In genomic region chr1:164770149-164770529, GRCh38 we compare ENCODE assay signal across 22 cellular contexts.
A peak's percentile ranks its signal among the peaks of the same experiment; 100 is the strongest.
DNase-seq lines count a peak whose midpoint lies in the region; ATAC-seq and TF ChIP-seq lines count a peak whose summit lies in the region.
"Had no signal": no experiment of that assay in that cellular context is flagged by ENCODE, and none has a peak within 500 bp of the region (broad histone marks: within the 10 kb centered on the region; RNA-seq: fewer than 3 reads in every experiment).

No MANE protein-coding gene starts in this region.

- H3K14ac ChIP-seq in mesenchymal stem cell (ENCODE audit: low read length in 2 of 2), result no peak overlapping the region

- CTCF ChIA-PET in WTC11 (lab: Charles Lee), result interaction anchor here (1.1 kb wide), 1 partner anchor 18 kb away, joined by 3 read pairs; no protein-coding TSS in a partner anchor

- no peak for ATAC-seq in WTC11
- no peak for ATAC-seq in GM21367 (IDR thresholded peaks at IDR 0.05; ENCODE audit: unreplicated experiment)
- ATAC-seq in mucosa of descending colon, result no peak
- ATAC-seq in upper lobe of left lung (ENCODE audit: low FRiP score in 2 of 2), result no peak
- ATAC-seq: activated T-cell treated with anti-CD3 and anti-CD28 coated beads, Interleukin-2, amount 50 U/mL, for 4 hours; psoas muscle had no signal

- peaks cover 5% of the 10 kb centered on the region for H3K36me3 Mint-ChIP-seq in WTC11

- H3K9ac ChIP-seq in Karpas-422 (ENCODE audit: low read length), result no peak overlapping the region
- no peak overlapping the region for H3K9ac ChIP-seq in mesenchymal stem cell (ENCODE audit: low read length)

- WGBS in mesenchymal stem cell, result 90% methylated on average over 2 of the region's 2 CpGs
- WGBS in stomach, 5 donors, result 89 to 98% (median 90%) methylated on average over 2 of the region's 2 CpGs
- 79 to 86% methylated on average over 2 of the region's 2 CpGs for WGBS in upper lobe of left lung, 2 donors

- no peaks in the 10 kb centered on the region for H3K9me3 ChIP-seq in Karpas-422 (ENCODE audit: low read length)
- H3K9me3 ChIP-seq in mesenchymal stem cell (ENCODE audit: control insufficient read depth, low read length), result no peaks in the 10 kb centered on the region
- H3K9me3 ChIP-seq in stomach, result no peaks in the 10 kb centered on the region
- no peaks in the 10 kb centered on the region for H3K9me3 ChIP-seq in mucosa of descending colon
- no peaks in the 10 kb centered on the region for H3K9me3 ChIP-seq in upper lobe of left lung
- H3K9me3 ChIP-seq: psoas muscle had no signal

- peak overlapping the region; percentile 39 for H4K8ac ChIP-seq in mesenchymal stem cell (ENCODE audit: low read length)

- H3K79me2 ChIP-seq in Karpas-422 (ENCODE audit: low read length), result no peaks in the 10 kb centered on the region

- no peak overlapping the region for H2AFZ ChIP-seq in Karpas-422 (ENCODE audit: low read length)
- no peak overlapping the region for H2AFZ ChIP-seq in mesenchymal stem cell (ENCODE audit: low read depth, low read length)

- peak; percentile 17 for DNase-seq in Karpas-422
- no peak for DNase-seq in WTC11 (ENCODE audit: low spot score)
- no peak for DNase-seq in mesenchymal stem cell
- DNase-seq in stomach, result no peak
- no peak for DNase-seq in mucosa of descending colon
- DNase-seq in NOMO-1 treated with DMSO at 0.1 percent for 48 hours (lab: John Stamatoyannopoulos, UW; ENCODE audit: unreplicated experiment), result no peak
- no peak for DNase-seq in upper lobe of left lung
- DNase-seq: activated CD4-positive, alpha-beta T cell treated with anti-CD3 and anti-CD28 coated beads, Interleukin-2, amount 10 ng/mL, durations not matched to agents 24 days and 14 days; activated naive CD4-positive, alpha-beta T cell; activated T-cell treated with anti-CD3 and anti-CD28 coated beads, Interleukin-2, amount 50 U/mL, for 4 hours; brain microvascular endothelial cell; effector CD8-positive, alpha-beta T cell; KG1; NCI-H1417 treated with DMSO at 0.1 percent for 48 hours; NCI-H446 treated with DMSO at 0.1 percent for 48 hours; NCI-H82; psoas muscle; Right ventricle myocardium superior; stimulated activated naive CD4-positive, alpha-beta T cell treated with Interleukin-2 at 50 U/mL for 16 hours; T-helper 2 cell had no signal

- H3K36me3 ChIP-seq in Karpas-422 (ENCODE audit: insufficient read depth, low read length) (no peaks in the 10 kb centered on the region), mesenchymal stem cell (ENCODE audit: control insufficient read depth in 1 of 2, insufficient read depth in 2 of 2, low read depth in 1 of 2, low read length in 2 of 2) (no peaks in the 10 kb centered on the region), stomach (no peaks in the 10 kb centered on the region), mucosa of descending colon (ENCODE audit: low read depth) (no peaks in the 10 kb centered on the region), upper lobe of left lung (no peaks in the 10 kb centered on the region)
- H3K36me3 ChIP-seq: brain microvascular endothelial cell had no signal

- H3K27ac Mint-ChIP-seq in WTC11, result peak overlapping the region; percentile 3; the same call in 1 of the 2 replicates
- H3K27ac Mint-ChIP-seq: activated CD4-positive, alpha-beta T cell treated with anti-CD3 and anti-CD28 coated beads, Interleukin-2, amount 10 ng/mL, durations not matched to agents 24 days and 14 days had no signal

- no peak for TF ChIP-seq POLR2A in stomach (IDR thresholded peaks at IDR 0.05)
- TF ChIP-seq POLR2A in upper lobe of left lung (IDR thresholded peaks at IDR 0.05), result no peak

- TF ChIP-seq EP300 in stomach (IDR thresholded peaks at IDR 0.05) (no peak), upper lobe of left lung (IDR thresholded peaks at IDR 0.05) (no peak)

- no peaks in the 10 kb centered on the region for H4K20me1 ChIP-seq in Karpas-422 (ENCODE audit: insufficient read depth, low read depth, low read length)

- POLR2A ChIA-PET in WTC11 (lab: Charles Lee), result no interaction called here

- H3K4me2 ChIP-seq in Karpas-422 (ENCODE audit: low read depth, low read length, poor library complexity, severe bottlenecking) (no peak overlapping the region), mesenchymal stem cell (ENCODE audit: low read length, poor library complexity, severe bottlenecking) (no peak overlapping the region)

- intact Hi-C loops in stomach (cut with DNase I; ENCODE audit: low total_unique reads) (no loop called here), mucosa of descending colon (cut with DNase I, micrococcal nuclease) (no loop called here)

- peaks cover 60% of the 10 kb centered on the region for H3K4me1 Mint-ChIP-seq in WTC11
- H3K4me1 Mint-ChIP-seq: activated CD4-positive, alpha-beta T cell treated with anti-CD3 and anti-CD28 coated beads, Interleukin-2, amount 10 ng/mL, durations not matched to agents 24 days and 14 days had no signal

- no peak overlapping the region for H3K23ac ChIP-seq in mesenchymal stem cell (ENCODE audit: low read length in 2 of 2)

- no peak overlapping the region for H4K91ac ChIP-seq in mesenchymal stem cell (ENCODE audit: low read length)

- no peak overlapping the region for H2BK5ac ChIP-seq in mesenchymal stem cell (ENCODE audit: low read depth, low read length, poor library complexity, severe bottlenecking)

- H3K4me1 ChIP-seq in Karpas-422 (ENCODE audit: low read length), result no peaks in the 10 kb centered on the region
- peaks cover 19% of the 10 kb centered on the region for H3K4me1 ChIP-seq in mesenchymal stem cell (ENCODE audit: control insufficient read depth, insufficient read depth, low read depth, low read length)
- peaks cover 43 to 86% (median 65%) of the 10 kb centered on the region in 4 donors for H3K4me1 ChIP-seq in stomach
- H3K4me1 ChIP-seq in mucosa of descending colon (ENCODE audit: low read depth), result peaks cover 22% of the 10 kb centered on the region
- H3K4me1 ChIP-seq in upper lobe of left lung, result peaks cover 26 to 40% (median 32%) of the 10 kb centered on the region in 4 donors

- H2BK12ac ChIP-seq in mesenchymal stem cell (ENCODE audit: low read length in 2 of 2), result peak overlapping the region; percentile 81 to 96

- H3K27me3 ChIP-seq in Karpas-422 (ENCODE audit: low read length) (no peaks in the 10 kb centered on the region), mesenchymal stem cell (ENCODE audit: control insufficient read depth in 1 of 2, insufficient read depth in 1 of 2, low read length in 2 of 2) (no peaks in the 10 kb centered on the region), stomach (no peaks in the 10 kb centered on the region), upper lobe of left lung (no peaks in the 10 kb centered on the region)
- H3K27me3 ChIP-seq: brain microvascular endothelial cell had no signal

- H3K27ac ChIP-seq in Karpas-422 (ENCODE audit: low read length) (no peak overlapping the region), mesenchymal stem cell (ENCODE audit: low read length, poor library complexity, severe bottlenecking) (no peak overlapping the region), stomach (peak overlapping the region in 3 of 5 donors; percentile 14 to 78 (median 28)), upper lobe of left lung (no peak overlapping the region)
- H3K27ac ChIP-seq: VCaP had no signal

- peak overlapping the region; percentile 98 for H2AK5ac ChIP-seq in mesenchymal stem cell (ENCODE audit: low read length, severe bottlenecking)

- H2BK15ac ChIP-seq in mesenchymal stem cell (ENCODE audit: low read depth, poor library complexity, severe bottlenecking), result no peak overlapping the region

- H3K4ac ChIP-seq in mesenchymal stem cell (ENCODE audit: low read depth in 1 of 2, low read length in 2 of 2), result peak overlapping the region; percentile 67 to 85

- TF ChIP-seq CTCF in WTC11 (IDR thresholded peaks at IDR 0.05), result no peak
- TF ChIP-seq CTCF in stomach (IDR thresholded peaks at IDR 0.05), result no peak
- no peak for TF ChIP-seq CTCF in mucosa of descending colon (IDR thresholded peaks at IDR 0.05)
- no peak for TF ChIP-seq CTCF in upper lobe of left lung (IDR thresholded peaks at IDR 0.05)

- peaks cover 7% of the 10 kb centered on the region for H3K79me1 ChIP-seq in mesenchymal stem cell (replicated peaks; ENCODE audit: low read length, poor library complexity, severe bottlenecking)

- no peaks in the 10 kb centered on the region for H3K9me2 ChIP-seq in Karpas-422 (replicated peaks; ENCODE audit: insufficient read depth, low read length)

- H3K27me3 Mint-ChIP-seq in WTC11 (ENCODE audit: low read depth), result no peaks in the 10 kb centered on the region
- H3K27me3 Mint-ChIP-seq: activated CD4-positive, alpha-beta T cell treated with anti-CD3 and anti-CD28 coated beads, Interleukin-2, amount 10 ng/mL, durations not matched to agents 24 days and 14 days had no signal

- H3K4me3 ChIP-seq in Karpas-422 (ENCODE audit: low read length), result no peak overlapping the region
- H3K4me3 ChIP-seq in mesenchymal stem cell (ENCODE audit: insufficient read depth in 1 of 2, low read depth in 1 of 2, low read length in 2 of 2), result no peak overlapping the region
- no peak overlapping the region for H3K4me3 ChIP-seq in stomach
- no peak overlapping the region for H3K4me3 ChIP-seq in mucosa of descending colon
- H3K4me3 ChIP-seq in upper lobe of left lung, result no peak overlapping the region
- H3K4me3 ChIP-seq: psoas muscle had no signal

- peak overlapping the region in 1 of 2 experiments; percentile 63 for H3K18ac ChIP-seq in mesenchymal stem cell (ENCODE audit: low read depth in 1 of 2, low read length in 2 of 2)

- no peak overlapping the region for H3K4me3 Mint-ChIP-seq in WTC11
- H3K4me3 Mint-ChIP-seq: activated CD4-positive, alpha-beta T cell treated with anti-CD3 and anti-CD28 coated beads, Interleukin-2, amount 10 ng/mL, durations not matched to agents 24 days and 14 days; activated T-cell treated with anti-CD3 and anti-CD28 coated beads, Interleukin-2, amount 50 U/mL, for 4 hours had no signal

- no peaks in the 10 kb centered on the region for H3K9me3 Mint-ChIP-seq in WTC11
- H3K9me3 Mint-ChIP-seq: activated CD4-positive, alpha-beta T cell treated with anti-CD3 and anti-CD28 coated beads, Interleukin-2, amount 10 ng/mL, durations not matched to agents 24 days and 14 days; activated T-cell treated with anti-CD3 and anti-CD28 coated beads, Interleukin-2, amount 50 U/mL, for 4 hours had no signal

- no peak overlapping the region for H2BK120ac ChIP-seq in mesenchymal stem cell (ENCODE audit: low read depth, low read length)

Comparison
In these comparisons a context has a peak if more than half of its experiments do, and no peak if none do; other contexts are left out.
1. H3K27ac ChIP-seq: peak in stomach (3 of 5); none in Karpas-422 (single experiment), mesenchymal stem cell (single experiment) and upper lobe of left lung (0 of 4).